ENCODE assay signal across 15 cellular contexts in genomic region chr11:59782080-59782479, GRCh38. TPM values are rescaled to one million over a fixed set of nuclear protein-coding genes. Genes with fewer than 3 reads are reported as not detected.
DNase-seq lines count a peak whose midpoint lies in the region; ATAC-seq lines count a peak whose summit lies in the region.
"Had no signal": no experiment of that assay in that cellular context is flagged by ENCODE, and none has a peak within 500 bp of the region (broad histone marks: within the 10 kb centered on the region; RNA-seq: fewer than 3 reads in every experiment).

No MANE protein-coding gene starts in this region.

- peaks cover 16% of the 10 kb centered on the region for H3K9me3 Mint-ChIP-seq in activated CD4-positive, alpha-beta memory T cell treated with anti-CD3 and anti-CD28 coated beads, Interleukin-2, amount 10 ng/mL, durations not matched to agents 7 days and 5 days
- no peaks in the 10 kb centered on the region for H3K9me3 Mint-ChIP-seq in activated CD4-positive, alpha-beta memory T cell treated with anti-CD3 and anti-CD28 coated beads for 36 hours
- peaks cover 10% of the 10 kb centered on the region for H3K9me3 Mint-ChIP-seq in activated naive CD8-positive, alpha-beta T cell treated with anti-CD3 and anti-CD28 coated beads, Interleukin-2, amount 10 ng/mL, durations not matched to agents 7 days and 5 days
- no peaks in the 10 kb centered on the region for H3K9me3 Mint-ChIP-seq in activated naive CD8-positive, alpha-beta T cell treated with anti-CD3 and anti-CD28 coated beads for 36 hours
- H3K9me3 Mint-ChIP-seq: CD8-positive, alpha-beta memory T cell; HFFc6 had no signal

- no peaks in the 10 kb centered on the region for H3K27me3 Mint-ChIP-seq in activated CD4-positive, alpha-beta memory T cell treated with anti-CD3 and anti-CD28 coated beads, Interleukin-2, amount 10 ng/mL, durations not matched to agents 7 days and 5 days
- H3K27me3 Mint-ChIP-seq in activated CD4-positive, alpha-beta memory T cell treated with anti-CD3 and anti-CD28 coated beads for 36 hours = no peaks in the 10 kb centered on the region
- no peaks in the 10 kb centered on the region for H3K27me3 Mint-ChIP-seq in activated naive CD8-positive, alpha-beta T cell treated with anti-CD3 and anti-CD28 coated beads, Interleukin-2, amount 10 ng/mL, durations not matched to agents 7 days and 5 days
- no peaks in the 10 kb centered on the region for H3K27me3 Mint-ChIP-seq in activated naive CD8-positive, alpha-beta T cell treated with anti-CD3 and anti-CD28 coated beads for 36 hours

- peaks cover 85% of the 10 kb centered on the region for H3K4me1 Mint-ChIP-seq in activated CD4-positive, alpha-beta memory T cell treated with anti-CD3 and anti-CD28 coated beads, Interleukin-2, amount 10 ng/mL, durations not matched to agents 7 days and 5 days
- H3K4me1 Mint-ChIP-seq in activated CD4-positive, alpha-beta memory T cell treated with anti-CD3 and anti-CD28 coated beads for 36 hours (ENCODE audit: low read depth) = peaks cover 15% of the 10 kb centered on the region
- peaks cover 69% of the 10 kb centered on the region for H3K4me1 Mint-ChIP-seq in activated naive CD8-positive, alpha-beta T cell treated with anti-CD3 and anti-CD28 coated beads, Interleukin-2, amount 10 ng/mL, durations not matched to agents 7 days and 5 days
- H3K4me1 Mint-ChIP-seq in activated naive CD8-positive, alpha-beta T cell treated with anti-CD3 and anti-CD28 coated beads for 36 hours = peaks cover 11% of the 10 kb centered on the region

- H3K27ac Mint-ChIP-seq in activated CD4-positive, alpha-beta memory T cell treated with anti-CD3 and anti-CD28 coated beads, Interleukin-2, amount 10 ng/mL, durations not matched to agents 7 days and 5 days = peak overlapping the region; percentile 85
- no peak overlapping the region for H3K27ac Mint-ChIP-seq in activated CD4-positive, alpha-beta memory T cell treated with anti-CD3 and anti-CD28 coated beads for 36 hours
- peak overlapping the region; percentile 81 for H3K27ac Mint-ChIP-seq in activated naive CD8-positive, alpha-beta T cell treated with anti-CD3 and anti-CD28 coated beads, Interleukin-2, amount 10 ng/mL, durations not matched to agents 7 days and 5 days
- no peak overlapping the region for H3K27ac Mint-ChIP-seq in activated naive CD8-positive, alpha-beta T cell treated with anti-CD3 and anti-CD28 coated beads for 36 hours
- H3K27ac Mint-ChIP-seq: H9, HFFc6 had no signal

- intact Hi-C loops in activated CD4-positive, alpha-beta memory T cell treated with anti-CD3 and anti-CD28 coated beads for 36 hours (cut with micrococcal nuclease) = no loop called here
- intact Hi-C loops in left colon (cut with DNase I, micrococcal nuclease) = no loop called here

- CTCF ChIA-PET in activated CD4-positive, alpha-beta memory T cell treated with anti-CD3 and anti-CD28 coated beads, Interleukin-2, amount 10 ng/mL, durations not matched to agents 7 days and 5 days (lab: Charles Lee) = interaction anchor here (1.4 to 1.8 kb wide), 2 partner anchors 27 to 28 kb away, joined by 5 read pairs; partner anchors contain the start of gene STX3
- CTCF ChIA-PET in activated CD4-positive, alpha-beta memory T cell treated with anti-CD3 and anti-CD28 coated beads for 36 hours (lab: Charles Lee) = no interaction called here

- H3K4me3 Mint-ChIP-seq in activated CD4-positive, alpha-beta memory T cell treated with anti-CD3 and anti-CD28 coated beads, Interleukin-2, amount 10 ng/mL, durations not matched to agents 7 days and 5 days = no peak overlapping the region
- H3K4me3 Mint-ChIP-seq in activated CD4-positive, alpha-beta memory T cell treated with anti-CD3 and anti-CD28 coated beads for 36 hours = no peak overlapping the region
- H3K4me3 Mint-ChIP-seq in activated naive CD8-positive, alpha-beta T cell treated with anti-CD3 and anti-CD28 coated beads, Interleukin-2, amount 10 ng/mL, durations not matched to agents 7 days and 5 days = peak overlapping the region; percentile 52
- no peak overlapping the region for H3K4me3 Mint-ChIP-seq in activated naive CD8-positive, alpha-beta T cell treated with anti-CD3 and anti-CD28 coated beads for 36 hours
- H3K4me3 Mint-ChIP-seq: H9, HFFc6 had no signal

- POLR2A ChIA-PET in activated CD4-positive, alpha-beta memory T cell treated with anti-CD3 and anti-CD28 coated beads, Interleukin-2, amount 10 ng/mL, durations not matched to agents 7 days and 5 days (lab: Charles Lee) = interaction anchor here (2.1 to 7.2 kb wide), 2 partner anchors 9 to 15 kb away, joined by 24 to 69 read pairs; no protein-coding TSS in a partner anchor
- POLR2A ChIA-PET in activated CD4-positive, alpha-beta memory T cell treated with anti-CD3 and anti-CD28 coated beads for 36 hours (lab: Charles Lee) = no interaction called here
- POLR2A ChIA-PET in activated naive CD8-positive, alpha-beta T cell treated with anti-CD3 and anti-CD28 coated beads, Interleukin-2, amount 10 ng/mL, durations not matched to agents 7 days and 5 days (lab: Charles Lee) = interaction anchor here (0.7 to 3.4 kb wide), 4 partner anchors 10 to 27 kb away, joined by 3 to 38 read pairs (median 16); no protein-coding TSS in a partner anchor

- H3K36me3 Mint-ChIP-seq in activated CD4-positive, alpha-beta memory T cell treated with anti-CD3 and anti-CD28 coated beads, Interleukin-2, amount 10 ng/mL, durations not matched to agents 7 days and 5 days (ENCODE audit: low read depth) = peaks cover 86% of the 10 kb centered on the region
- H3K36me3 Mint-ChIP-seq in activated CD4-positive, alpha-beta memory T cell treated with anti-CD3 and anti-CD28 coated beads for 36 hours = peaks cover 1% of the 10 kb centered on the region
- H3K36me3 Mint-ChIP-seq in activated naive CD8-positive, alpha-beta T cell treated with anti-CD3 and anti-CD28 coated beads, Interleukin-2, amount 10 ng/mL, durations not matched to agents 7 days and 5 days = peaks cover 82% of the 10 kb centered on the region
- peaks cover 6% of the 10 kb centered on the region for H3K36me3 Mint-ChIP-seq in activated naive CD8-positive, alpha-beta T cell treated with anti-CD3 and anti-CD28 coated beads for 36 hours

- ATAC-seq in activated naive CD8-positive, alpha-beta T cell treated with anti-CD3 and anti-CD28 coated beads, Interleukin-2, amount 10 ng/mL, durations not matched to agents 7 days and 5 days (ENCODE audit: low read depth) = no peak
- ATAC-seq in left colon = peak; percentile 12

- no peak for DNase-seq in activated CD4-positive, alpha-beta memory T cell treated with anti-CD3 and anti-CD28 coated beads, Interleukin-2, amount 10 ng/mL, durations not matched to agents 7 days and 5 days
- no peak for DNase-seq in activated CD4-positive, alpha-beta memory T cell treated with anti-CD3 and anti-CD28 coated beads for 36 hours
- DNase-seq in activated naive CD8-positive, alpha-beta T cell treated with anti-CD3 and anti-CD28 coated beads, Interleukin-2, amount 10 ng/mL, durations not matched to agents 7 days and 5 days = no peak
- DNase-seq in activated naive CD8-positive, alpha-beta T cell treated with anti-CD3 and anti-CD28 coated beads for 36 hours = no peak
- DNase-seq in left colon (no peak), NCI-H146 treated with DMSO at 0.1 percent for 48 hours (lab: John Stamatoyannopoulos, UW; ENCODE audit: unreplicated experiment) (no peak), NCI-H526 (lab: John Stamatoyannopoulos, UW) (no peak)
- DNase-seq: 8988T; AML-193; CD8-positive, alpha-beta memory T cell; DMS53; GF-D8; GOT3; H9; HFFc6 had no signal

RNA-seq across cellular contexts. Expression of gene STX3, which starts 26.9 kb away (rescaled TPM):
- 10 to 100 TPM; 89.1 to 92.3 TPM for total RNA-seq in activated CD4-positive, alpha-beta memory T cell treated with anti-CD3 and anti-CD28 coated beads, Interleukin-2, amount 10 ng/mL, durations not matched to agents 7 days and 5 days
- total RNA-seq in activated CD4-positive, alpha-beta memory T cell treated with anti-CD3 and anti-CD28 coated beads for 36 hours = 10 to 100 TPM; 11.7 to 12.3 TPM
- 10 to 100 TPM; 73.7 to 79.2 TPM for total RNA-seq in activated naive CD8-positive, alpha-beta T cell treated with anti-CD3 and anti-CD28 coated beads, Interleukin-2, amount 10 ng/mL, durations not matched to agents 7 days and 5 days
- 1 to 10 TPM; 7.3 to 8.0 TPM for total RNA-seq in activated naive CD8-positive, alpha-beta T cell treated with anti-CD3 and anti-CD28 coated beads for 36 hours
- 100 to 1,000 TPM in 1 of 2 donors, 10 to 100 TPM in 1; 83.8 to 133 TPM for total RNA-seq in left colon

RNA-seq across cellular contexts. Expression of gene MRPL16, which starts 28.5 kb away (rescaled TPM):
- 10 to 100 TPM; 77.0 to 77.7 TPM for total RNA-seq in activated CD4-positive, alpha-beta memory T cell treated with anti-CD3 and anti-CD28 coated beads, Interleukin-2, amount 10 ng/mL, durations not matched to agents 7 days and 5 days
- total RNA-seq in activated CD4-positive, alpha-beta memory T cell treated with anti-CD3 and anti-CD28 coated beads for 36 hours = 10 to 100 TPM; 80.2 to 80.5 TPM
- 10 to 100 TPM; 67.2 to 70.0 TPM for total RNA-seq in activated naive CD8-positive, alpha-beta T cell treated with anti-CD3 and anti-CD28 coated beads, Interleukin-2, amount 10 ng/mL, durations not matched to agents 7 days and 5 days
- 100 to 1,000 TPM; 104 to 105 TPM for total RNA-seq in activated naive CD8-positive, alpha-beta T cell treated with anti-CD3 and anti-CD28 coated beads for 36 hours
- total RNA-seq in left colon = 10 to 100 TPM; 48.5 to 52.3 TPM

Comparison
In these comparisons a context has a peak if more than half of its experiments do, and no peak if none do; other contexts are left out.
1. H3K27ac Mint-ChIP-seq: peak in activated CD4-positive, alpha-beta memory T cell treated with anti-CD3 and anti-CD28 coated beads, Interleukin-2, amount 10 ng/mL, durations not matched to agents 7 days and 5 days (single experiment) and activated naive CD8-positive, alpha-beta T cell treated with anti-CD3 and anti-CD28 coated beads, Interleukin-2, amount 10 ng/mL, durations not matched to agents 7 days and 5 days (single experiment); none in activated CD4-positive, alpha-beta memory T cell treated with anti-CD3 and anti-CD28 coated beads for 36 hours (single experiment) and activated naive CD8-positive, alpha-beta T cell treated with anti-CD3 and anti-CD28 coated beads for 36 hours (single experiment).
2. RNA of gene STX3, which starts 26.9 kb away (total RNA-seq): 83.8 to 133 TPM in left colon, 89.1 to 92.3 TPM in activated CD4-positive, alpha-beta memory T cell treated with anti-CD3 and anti-CD28 coated beads, Interleukin-2, amount 10 ng/mL, durations not matched to agents 7 days and 5 days and 73.7 to 79.2 TPM in activated naive CD8-positive, alpha-beta T cell treated with anti-CD3 and anti-CD28 coated beads, Interleukin-2, amount 10 ng/mL, durations not matched to agents 7 days and 5 days; 11.7 to 12.3 TPM in activated CD4-positive, alpha-beta memory T cell treated with anti-CD3 and anti-CD28 coated beads for 36 hours and 7.3 to 8.0 TPM in activated naive CD8-positive, alpha-beta T cell treated with anti-CD3 and anti-CD28 coated beads for 36 hours; every median in the first group is over 4 times any median in the second.